ENCODE assay signal across 14 cellular contexts in genomic region chr12:106066051-106066705, GRCh38.
"Had no signal": no experiment of that assay in that cellular context is flagged by ENCODE, and none has a peak within 500 bp of the region (broad histone marks: within the 10 kb centered on the region; RNA-seq: fewer than 3 reads in every experiment).

No MANE protein-coding gene starts in this region.

- H3K9me3 ChIP-seq: esophagus squamous epithelium, neutrophil, right atrium auricular region, transverse colon had no signal

- H3K27me3 ChIP-seq: esophagus squamous epithelium, neutrophil, right atrium auricular region, transverse colon had no signal

- H3K27ac Mint-ChIP-seq: activated CD4-positive, alpha-beta T cell treated with anti-CD3 and anti-CD28 coated beads, Interleukin-2, amount 10 ng/mL, durations not matched to agents 7 days and 5 days; activated naive CD8-positive, alpha-beta T cell treated with anti-CD3 and anti-CD28 coated beads for 36 hours; T-helper 2 cell treated with Interferon-gamma antibody and Interleukin-4, amounts not matched to agents 5 μg/mL and 100 μg/mL, for 36 hours had no signal

- H3K36me3 ChIP-seq: neutrophil, transverse colon had no signal

- H3K4me1 ChIP-seq: transverse colon had no signal

- H3K9me3 Mint-ChIP-seq: activated CD4-positive, alpha-beta T cell treated with anti-CD3 and anti-CD28 coated beads, Interleukin-2, amount 10 ng/mL, durations not matched to agents 7 days and 5 days; activated naive CD8-positive, alpha-beta T cell treated with anti-CD3 and anti-CD28 coated beads for 36 hours; T-helper 2 cell treated with Interferon-gamma antibody and Interleukin-4, amounts not matched to agents 5 μg/mL and 100 μg/mL, for 36 hours had no signal

- H3K4me1 Mint-ChIP-seq: activated CD4-positive, alpha-beta T cell treated with anti-CD3 and anti-CD28 coated beads, Interleukin-2, amount 10 ng/mL, durations not matched to agents 7 days and 5 days; activated naive CD8-positive, alpha-beta T cell treated with anti-CD3 and anti-CD28 coated beads for 36 hours had no signal

- H3K27ac ChIP-seq: neutrophil, right atrium auricular region, transverse colon had no signal

- H3K4me3 Mint-ChIP-seq: activated CD4-positive, alpha-beta T cell treated with anti-CD3 and anti-CD28 coated beads, Interleukin-2, amount 10 ng/mL, durations not matched to agents 7 days and 5 days; activated naive CD8-positive, alpha-beta T cell treated with anti-CD3 and anti-CD28 coated beads for 36 hours; T-helper 2 cell treated with Interferon-gamma antibody and Interleukin-4, amounts not matched to agents 5 μg/mL and 100 μg/mL, for 36 hours had no signal

- H3K4me3 ChIP-seq: esophagus squamous epithelium, right atrium auricular region, transverse colon had no signal

- FAIRE-seq: small intestine had no signal

- DNase-seq: activated CD4-positive, alpha-beta T cell treated with anti-CD3 and anti-CD28 coated beads, Interleukin-2, amount 10 ng/mL, durations not matched to agents 7 days and 5 days; activated CD8-positive, alpha-beta memory T cell treated with anti-CD3 and anti-CD28 coated beads for 24 hours; activated gamma-delta T cell treated with Interleukin-2 at 50 U/mL for 16 hours; activated naive CD8-positive, alpha-beta T cell treated with anti-CD3 and anti-CD28 coated beads for 36 hours; esophagus squamous epithelium; kidney glomerular epithelial cell; small intestine; stimulated activated CD4-positive, alpha-beta T cell treated with anti-CD3 and anti-CD28 coated beads, Interleukin-4, amount 100 ng/mL, for 24 hours; stimulated activated naive CD4-positive, alpha-beta T cell; SW 1271; transverse colon had no signal

- H3K36me3 Mint-ChIP-seq: activated naive CD8-positive, alpha-beta T cell treated with anti-CD3 and anti-CD28 coated beads for 36 hours had no signal
